30 cellular contexts compared by ENCODE assay signal in the genomic region with DNA sequence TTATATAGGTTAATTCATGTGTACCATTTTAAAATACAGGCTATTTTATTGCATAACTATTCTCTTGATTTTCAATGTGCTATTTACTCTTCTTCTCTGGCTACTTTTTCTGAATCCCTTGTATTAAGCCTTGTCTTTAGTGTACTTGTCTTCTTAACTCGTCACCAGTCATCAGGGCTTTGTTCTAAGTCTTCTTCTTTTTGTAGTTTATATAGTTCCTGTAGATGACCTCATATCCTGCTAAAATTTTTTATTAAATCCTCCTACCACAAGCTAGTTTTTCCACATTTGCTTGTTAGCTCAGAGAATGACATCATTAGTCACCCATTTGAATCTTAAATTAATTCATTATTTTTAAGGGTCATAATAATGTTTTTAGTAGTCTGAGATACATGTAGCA.
"Had no signal": no experiment of that assay in that cellular context is flagged by ENCODE, and none has a peak within 500 bp of the region (broad histone marks: within the 10 kb centered on the region; RNA-seq: fewer than 3 reads in every experiment).

No MANE protein-coding gene starts in this region.

- H3K36me3 ChIP-seq: SJCRH30 had no signal

- H3K4me3 ChIP-seq: PC-9, SJCRH30, SK-N-MC had no signal

- H3K4me2 ChIP-seq: PC-9 had no signal

- H3K4me1 Mint-ChIP-seq: T-cell had no signal

- H3K27ac ChIP-seq: PC-9, RWPE1, SJCRH30 had no signal

- DNase-seq: Karpas-422, MM.1S, MV-4-11, NCI-H1092, NCI-H1105, NCI-H1417 treated with DMSO at 0.1 percent for 48 hours, NCI-H1436 treated with DMSO at 0.1 percent for 48 hours, NCI-H1694 treated with DMSO at 0.1 percent for 48 hours, NCI-H187 treated with DMSO at 0.1 percent for 48 hours, NCI-H2029, NCI-H2081, NCI-H2171 treated with DMSO at 0.1 percent for 48 hours, NCI-H345, NCI-H446, NCI-H510A treated with DMSO at 0.1 percent for 48 hours, NCI-H524 treated with DMSO at 0.1 percent for 48 hours, NCI-H69, NCI-H748 treated with DMSO at 0.1 percent for 48 hours, NCI-H82, PC-9, SHP77, SIG-M5, SJCRH30, T-cell had no signal

- ATAC-seq: Panc1, Right ventricle myocardium inferior, SK-N-SH treated with all-trans-retinoic acid at 6 μM for 48 hours, T-cell had no signal

- H3K36me3 Mint-ChIP-seq: T-cell had no signal

- FAIRE-seq: RCC 7860 had no signal

- H3K9me3 ChIP-seq: SJCRH30 had no signal

- H3K27ac Mint-ChIP-seq: T-cell had no signal

- H2AFZ ChIP-seq: PC-9 had no signal

- H3K27me3 Mint-ChIP-seq: T-cell had no signal

- H3K4me3 Mint-ChIP-seq: T-cell had no signal

- H3K27me3 ChIP-seq: SJCRH30 had no signal

- H3K4me1 ChIP-seq: SJCRH30 had no signal
